ENCODE assay signal across 8 cellular contexts in genomic region chr6:110958332-110959192, GRCh38. TPM values are rescaled to one million over a fixed set of nuclear protein-coding genes. Genes with fewer than 3 reads are reported as not detected.
DNase-seq lines count a peak whose midpoint lies in the region; ATAC-seq, FAIRE-seq and TF ChIP-seq lines count a peak whose summit lies in the region.

GTF3C6 (plus strand) TSS chr6:110958706; CDS start chr6:110958770, 64 bp downstream.

- 2% methylated on average over 70 of the region's 70 CpGs for WGBS in HUES64
- 3 to 4% methylated on average over 39 to 62 of the region's 70 CpGs for WGBS in mesodermal cell (ENCODE audit: insufficient coverage in 2 of 2), 2 experiments

- H3K36me3 ChIP-seq in HUES64 (ENCODE audit: insufficient read depth, low read length) = peaks cover 36% of the 10 kb centered on the region
- peaks cover 2% of the 10 kb centered on the region for H3K36me3 ChIP-seq in OCI-LY3 (replicated peaks; ENCODE audit: low read depth, low read length)
- peaks cover 26% of the 10 kb centered on the region for H3K36me3 ChIP-seq in mesodermal cell (ENCODE audit: control insufficient read depth, insufficient read depth, low read length)

- H3K9me3 ChIP-seq in HUES64 (ENCODE audit: insufficient read depth, low read depth, low read length) (no peaks in the 10 kb centered on the region), OCI-LY3 (ENCODE audit: insufficient read depth, low read length) (no peaks in the 10 kb centered on the region), mesodermal cell (ENCODE audit: control insufficient read depth, low read length) (no peaks in the 10 kb centered on the region)

- DNase-seq in D721Med (ENCODE audit: insufficient read length, low spot score) = peak; percentile 41
- DNase-seq in activated CD8-positive, alpha-beta memory T cell treated with anti-CD3 and anti-CD28 coated beads, Interleukin-2, amount 50 U/mL, for 48 hours = peak; percentile 94
- DNase-seq in stimulated activated CD8-positive, alpha-beta memory T cell treated with anti-CD3 and anti-CD28 coated beads, Interleukin-15, amount 100 ng/mL, for 24 hours (ENCODE audit: low read depth) = peak; percentile 75

- no peaks in the 10 kb centered on the region for H3K4me1 ChIP-seq in HUES64 (ENCODE audit: insufficient read depth, low read length)
- H3K4me1 ChIP-seq in OCI-LY3 (ENCODE audit: low read length) = peaks cover 3% of the 10 kb centered on the region; the same call in 1 of the 2 replicates
- H3K4me1 ChIP-seq in mesodermal cell (ENCODE audit: control insufficient read depth, insufficient read depth, low read length, poor library complexity, severe bottlenecking) = no peaks in the 10 kb centered on the region

- H3K27ac ChIP-seq in HUES64 (ENCODE audit: low read depth, low read length) (peak within 1 kb of the TSS; percentile 92), OCI-LY3 (ENCODE audit: low read length) (peak within 1 kb of the TSS; percentile 85), mesodermal cell (ENCODE audit: low read depth, low read length, severe bottlenecking) (peak within 1 kb of the TSS; percentile 96)

- H2AFZ ChIP-seq in OCI-LY3 (ENCODE audit: low read depth, low read length) = peak within 1 kb of the TSS; percentile 88

- no peak for TF ChIP-seq CTCF in D721Med (IDR thresholded peaks at IDR 0.05; ENCODE audit: insufficient read depth, missing control alignments)
- TF ChIP-seq CTCF in OCI-LY3 (IDR thresholded peaks at IDR 0.05; ENCODE audit: low read depth, low read length) = no peak

- no peaks in the 10 kb centered on the region for H4K20me1 ChIP-seq in OCI-LY3 (ENCODE audit: insufficient read depth, low read length)

- H3K79me2 ChIP-seq in OCI-LY3 (ENCODE audit: low read length) = peaks cover 12% of the 10 kb centered on the region

- H3K9ac ChIP-seq in HUES64 (ENCODE audit: low read depth, low read length) (peak within 1 kb of the TSS; percentile 99), OCI-LY3 (ENCODE audit: low read length) (peak within 1 kb of the TSS; percentile 99)

- peak within 1 kb of the TSS; percentile 98 for H3K4me2 ChIP-seq in OCI-LY3 (ENCODE audit: low read length)

- no peak for FAIRE-seq in D721Med (lab: Jason Lieb, UNC)
- peak; percentile 46 for FAIRE-seq in endometrium (lab: Jason Lieb, UNC)

- ATAC-seq in GM21447 (IDR thresholded peaks at IDR 0.05; ENCODE audit: unreplicated experiment) = peak; percentile 97

- H3K4me3 ChIP-seq in HUES64 (ENCODE audit: low read length) = peak within 1 kb of the TSS; percentile 97
- H3K4me3 ChIP-seq in OCI-LY3 (ENCODE audit: low read length) = peak within 1 kb of the TSS; percentile 92
- H3K4me3 ChIP-seq in mesodermal cell (ENCODE audit: extremely low read depth, insufficient read depth, low read length, poor library complexity, severe bottlenecking) = peak within 1 kb of the TSS; percentile 80

- no peaks in the 10 kb centered on the region for H3K27me3 ChIP-seq in HUES64 (ENCODE audit: insufficient read depth, low read length)
- H3K27me3 ChIP-seq in OCI-LY3 (ENCODE audit: low read depth, low read length) = no peaks in the 10 kb centered on the region

RNA-seq across cellular contexts. Expression of gene GTF3C6, which starts in this region (rescaled TPM):
- 114 TPM for polyA plus RNA-seq in HUES64 (2013, experiment 1 of 2)
- polyA plus RNA-seq in HUES64 (2013, experiment 2 of 2) = 108 TPM
- polyA plus RNA-seq in mesodermal cell (2013, experiment 1 of 2) = 60.9 TPM
- polyA plus RNA-seq in mesodermal cell (2013, experiment 2 of 2) = 79.0 TPM

Comparison
In these comparisons a context has a peak if more than half of its experiments do, and no peak if none do; other contexts are left out.
1. Peak in every context shown above with its lines: DNase-seq, ATAC-seq, H3K4me3 ChIP-seq and H3K27ac ChIP-seq.
2. DNase-seq: peak in every context shown above with its lines; median percentile 94 in activated CD8-positive, alpha-beta memory T cell treated with anti-CD3 and anti-CD28 coated beads, Interleukin-2, amount 50 U/mL, for 48 hours; 75 in stimulated activated CD8-positive, alpha-beta memory T cell treated with anti-CD3 and anti-CD28 coated beads, Interleukin-15, amount 100 ng/mL, for 24 hours; 41 in D721Med.